Comparison of ENCODE assay signal across 8 cellular contexts in genomic region chrX:63686878-63687714, GRCh38.
DNase-seq lines count a peak whose midpoint lies in the region; ATAC-seq, FAIRE-seq and TF ChIP-seq lines count a peak whose summit lies in the region.

No MANE protein-coding gene starts in this region.

- H3K9me3 Mint-ChIP-seq in astrocyte (ENCODE audit: unreplicated experiment), result no peaks in the 10 kb centered on the region

- H4K20me1 ChIP-seq in astrocyte (ENCODE audit: insufficient read depth, low read length), result no peaks in the 10 kb centered on the region

- peaks cover 8% of the 10 kb centered on the region for H3K4me1 Mint-ChIP-seq in astrocyte (ENCODE audit: low read depth, unreplicated experiment)

- in situ Hi-C loops in G401 (cut with HindIII; ENCODE audit: low sequenced_read_pairs), result no loop called here

- H3K27ac Mint-ChIP-seq in astrocyte (ENCODE audit: unreplicated experiment), result peak overlapping the region; percentile 66

- H3K27me3 Mint-ChIP-seq in astrocyte (ENCODE audit: low read depth, unreplicated experiment), result no peaks in the 10 kb centered on the region

- H3K4me3 ChIP-seq in astrocyte (ENCODE audit: insufficient read depth, low read depth, low read length) (no peak overlapping the region), upper lobe of left lung (no peak overlapping the region)

- no peak overlapping the region for H2AFZ ChIP-seq in astrocyte (ENCODE audit: low read depth, low read length)

- TF ChIP-seq POLR2A in upper lobe of left lung (IDR thresholded peaks at IDR 0.05), result no peak

- H3K36me3 Mint-ChIP-seq in astrocyte (ENCODE audit: low read depth, unreplicated experiment), result no peaks in the 10 kb centered on the region

- no peak overlapping the region for H3K4me2 ChIP-seq in astrocyte (ENCODE audit: low read length)

- H3K9me3 ChIP-seq in astrocyte (ENCODE audit: insufficient read depth, low read depth, low read length) (no peaks in the 10 kb centered on the region), upper lobe of left lung (no peaks in the 10 kb centered on the region)

- H3K27me3 ChIP-seq in astrocyte (ENCODE audit: insufficient read depth, low read length) (no peaks in the 10 kb centered on the region), upper lobe of left lung (no peaks in the 10 kb centered on the region)

- H3K4me1 ChIP-seq in astrocyte (ENCODE audit: insufficient read depth, low read length) (no peaks in the 10 kb centered on the region), upper lobe of left lung (no peaks in the 10 kb centered on the region)

- no peak for TF ChIP-seq EP300 in upper lobe of left lung (IDR thresholded peaks at IDR 0.05)

- H3K27ac ChIP-seq in astrocyte (ENCODE audit: low read depth, low read length) (no peak overlapping the region), upper lobe of left lung (no peak overlapping the region)

- no peaks in the 10 kb centered on the region for H3K79me2 ChIP-seq in astrocyte (ENCODE audit: insufficient read depth, low read length)

- DNase-seq in A172 (ENCODE audit: low spot score), result peak; percentile 39
- DNase-seq in G401 (ENCODE audit: low spot score), result peak; percentile 6
- peak; percentile 2 for DNase-seq in NCI-H2196 treated with DMSO at 0.1 percent for 48 hours (lab: John Stamatoyannopoulos, UW; ENCODE audit: unreplicated experiment)
- peak; percentile 18 for DNase-seq in astrocyte (ENCODE audit: low read depth)
- DNase-seq in iPS-NIHi11 (ENCODE audit: low spot score), result peak; percentile 42
- DNase-seq in upper lobe of left lung, result no peak

- no peak overlapping the region for H3K9ac ChIP-seq in astrocyte (ENCODE audit: low read length)

- WGBS in upper lobe of left lung, 2 donors, result 22 to 50% methylated on average over 1 of the region's 1 CpG

- H3K36me3 ChIP-seq in astrocyte (ENCODE audit: insufficient read depth, low read length) (no peaks in the 10 kb centered on the region), upper lobe of left lung (no peaks in the 10 kb centered on the region)

- peak; percentile 100 for FAIRE-seq in astrocyte (lab: Jason Lieb, UNC)

- TF ChIP-seq CTCF in astrocyte (IDR thresholded peaks at IDR 0.05; ENCODE audit: insufficient read depth, low read depth, low read length), result peak; percentile 51
- TF ChIP-seq CTCF in upper lobe of left lung (IDR thresholded peaks at IDR 0.05), result peak; percentile 38 to 63 (median 52)

- ATAC-seq in HG02678 (IDR thresholded peaks at IDR 0.05; ENCODE audit: unreplicated experiment) (peak; percentile 54), upper lobe of left lung (ENCODE audit: low FRiP score in 2 of 2) (peak in 1 of 2 donors; percentile 42), GM21447 (IDR thresholded peaks at IDR 0.05; ENCODE audit: unreplicated experiment) (no peak)

- H3K4me3 Mint-ChIP-seq in astrocyte (ENCODE audit: unreplicated experiment), result no peak overlapping the region

Comparison
In these comparisons a context has a peak if more than half of its experiments do, and no peak if none do; other contexts are left out.
1. DNase-seq: peak in A172 (single experiment), G401 (single experiment), NCI-H2196 treated with DMSO at 0.1 percent for 48 hours (single experiment), astrocyte (single experiment) and iPS-NIHi11 (single experiment); none in upper lobe of left lung (0 of 2).